ENCODE assay signal across 8 cellular contexts in genomic region chr13:46796129-46796514, GRCh38. TPM values are rescaled to one million over a fixed set of nuclear protein-coding genes. Genes with fewer than 3 reads are reported as not detected.
A peak's percentile ranks its signal among the peaks of the same experiment; 100 is the strongest.
DNase-seq lines count a peak whose midpoint lies in the region; ATAC-seq and TF ChIP-seq lines count a peak whose summit lies in the region.

No MANE protein-coding gene starts in this region.

- peak overlapping the region; percentile 82 for H3K4me3 ChIP-seq in GM08714 (ENCODE audit: low read length)
- peak overlapping the region; percentile 98 for H3K4me3 ChIP-seq in SK-N-MC
- peak overlapping the region; percentile 62 to 95 (median 87) for H3K4me3 ChIP-seq in fibroblast of lung (replicated peaks in 1 of 4; ENCODE audit: control extremely low read depth in 1 of 4, insufficient read depth in 1 of 4, low read depth in 3 of 4, low read length in 4 of 4)
- H3K4me3 ChIP-seq in psoas muscle, result peak overlapping the region; percentile 96

- peaks cover 34% of the 10 kb centered on the region for H3K79me2 ChIP-seq in fibroblast of lung (ENCODE audit: control insufficient read depth, insufficient read depth, low read length)

- no peaks in the 10 kb centered on the region for H4K20me1 ChIP-seq in fibroblast of lung (ENCODE audit: control insufficient read depth, extremely low read depth, insufficient read depth, low read length)

- H3K4me1 ChIP-seq in fibroblast of lung (ENCODE audit: control insufficient read depth, extremely low read depth, insufficient read depth, low read length) (no peaks in the 10 kb centered on the region), psoas muscle (peaks cover 30% of the 10 kb centered on the region)

- intact Hi-C loops in psoas muscle (cut with DNase I), result no loop called here

- 31 to 50% (median 44%) methylated on average over 5 of the region's 5 CpGs for WGBS in psoas muscle, 3 donors

- H3K9ac ChIP-seq in SK-N-MC (ENCODE audit: insufficient read length) (peak overlapping the region; percentile 98), fibroblast of lung (ENCODE audit: insufficient read depth, low read length) (peak overlapping the region; percentile 90)

- H2AFZ ChIP-seq in fibroblast of lung (ENCODE audit: low read length), result peak overlapping the region; percentile 98

- TF ChIP-seq CTCF in fibroblast of lung (conservative IDR thresholded peaks at IDR 0.05 in 1 of 2, IDR thresholded peaks at IDR 0.05 in 1 of 2; ENCODE audit: low read depth in 1 of 2, low read length in 2 of 2), result no peak
- TF ChIP-seq CTCF in psoas muscle (IDR thresholded peaks at IDR 0.05), result no peak

- H3K9me3 ChIP-seq in SK-N-MC (ENCODE audit: low read depth, low read length) (no peaks in the 10 kb centered on the region), fibroblast of lung (ENCODE audit: control insufficient read depth, insufficient read depth, low read depth, low read length) (no peaks in the 10 kb centered on the region), psoas muscle (no peaks in the 10 kb centered on the region)

- ATAC-seq in psoas muscle, result no peak

- H3K27me3 ChIP-seq in fibroblast of lung (ENCODE audit: control insufficient read depth, insufficient read depth, low read length) (no peaks in the 10 kb centered on the region), psoas muscle (ENCODE audit: insufficient read depth in 3 of 3, low read length in 2 of 3) (no peaks in the 10 kb centered on the region)

- no peak for DNase-seq in SK-N-MC (ENCODE audit: low read depth, low spot score)
- DNase-seq in fibroblast of lung (ENCODE audit: low read depth in 2 of 2), result no peak
- no peak for DNase-seq in psoas muscle
- no peak for DNase-seq in KG1 (lab: John Stamatoyannopoulos, UW)
- DNase-seq in midbrain (lab: John Stamatoyannopoulos, UW), result no peak
- no peak for DNase-seq in dermis blood vessel endothelial cell
- no peak for DNase-seq in germinal center (ENCODE audit: low spot score)

- H3K4me2 ChIP-seq in fibroblast of lung (ENCODE audit: extremely low read depth, insufficient read depth, low read length), result peak overlapping the region; percentile 77

- peaks cover 24% of the 10 kb centered on the region for H3K36me3 ChIP-seq in SK-N-MC (ENCODE audit: insufficient read depth, low read length)
- no peaks in the 10 kb centered on the region for H3K36me3 ChIP-seq in fibroblast of lung (ENCODE audit: control insufficient read depth, insufficient read depth, low read length)
- peaks cover 0 to 18% of the 10 kb centered on the region in 2 donors for H3K36me3 ChIP-seq in psoas muscle (ENCODE audit: insufficient read depth in 1 of 2, low read depth in 1 of 2)

- H3K27ac ChIP-seq in SK-N-MC, result no peak overlapping the region
- H3K27ac ChIP-seq in fibroblast of lung (ENCODE audit: insufficient read depth, low read length), result peak overlapping the region; percentile 88
- H3K27ac ChIP-seq in psoas muscle, result peak overlapping the region; percentile 87

RNA-seq across cellular contexts. Expression of gene ESD, which starts 0.8 kb away (rescaled TPM):
- total RNA-seq in fibroblast of lung (97.8 and 118 TPM in 2 replicates), psoas muscle (10 to 100 TPM; 70.6 to 85.8 (median 80.0) TPM), dermis blood vessel endothelial cell (89.7 and 94.1 TPM in 2 replicates)
- polyA plus RNA-seq in fibroblast of lung (175 and 193 TPM in 2 replicates), psoas muscle (100 to 1,000 TPM in 1 of 3 donors, 10 to 100 TPM in 2; 77.0 to 122 (median 95.6) TPM)
- polyA plus RNA-seq in fibroblast of lung (2012), result 167 and 170 TPM in 2 replicates
- 22.7 and 22.8 TPM in 2 replicates for polyA minus RNA-seq in fibroblast of lung (ENCODE audit: low replicate concordance)
